ENCODE assay signal across 9 cellular contexts in the genomic region with DNA sequence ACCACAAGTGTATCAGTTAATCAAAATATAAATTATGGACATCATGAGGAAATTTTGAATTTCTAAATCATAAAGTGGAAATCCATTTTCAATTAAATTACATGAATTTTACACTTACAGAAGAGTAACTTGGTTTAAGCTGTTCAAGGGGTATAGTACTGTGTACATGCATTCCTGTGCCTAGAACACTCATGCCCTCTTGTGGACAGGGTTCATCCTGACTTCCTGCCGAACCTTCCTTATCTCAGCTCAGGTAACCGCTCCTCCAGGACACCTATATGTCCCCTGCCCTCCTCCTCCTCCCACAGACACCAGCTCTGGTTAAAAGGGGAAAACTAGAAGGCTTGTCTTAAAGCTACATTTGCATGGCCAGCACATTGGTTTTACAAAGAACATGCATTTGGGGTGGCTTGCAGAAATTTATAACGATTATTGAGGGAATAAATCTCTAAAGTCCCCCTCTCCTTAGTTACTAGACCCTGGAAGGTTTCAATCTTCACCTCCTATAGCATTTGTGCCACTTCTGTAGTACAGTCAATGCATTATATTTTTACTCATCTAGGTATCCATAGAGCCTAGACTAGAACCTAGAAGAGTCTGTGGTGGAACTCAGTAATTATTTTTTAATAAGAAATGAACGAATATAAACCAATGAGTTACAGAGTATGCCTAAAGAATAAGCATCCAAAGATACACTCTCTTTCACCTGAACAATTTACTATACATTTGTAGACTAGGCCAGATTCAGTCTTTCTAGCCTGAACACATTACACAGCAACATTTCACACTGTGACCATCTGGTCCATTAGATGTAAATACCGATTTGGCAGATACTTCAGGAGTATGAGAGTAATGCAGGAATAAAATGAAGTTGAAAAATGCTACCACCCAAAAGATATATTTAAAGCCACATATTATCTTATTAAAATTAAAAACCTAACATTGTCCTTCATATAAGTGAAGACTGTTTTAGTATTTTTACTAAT.
DNase-seq lines count a peak whose midpoint lies in the region; ATAC-seq and TF ChIP-seq lines count a peak whose summit lies in the region.
"Had no signal": no experiment of that assay in that cellular context is flagged by ENCODE, and none has a peak within 500 bp of the region (broad histone marks: within the 10 kb centered on the region; RNA-seq: fewer than 3 reads in every experiment).

No MANE protein-coding gene starts in this region.

- H2AFZ ChIP-seq in Karpas-422 (ENCODE audit: low read length), result no peak overlapping the region
- no peak overlapping the region for H2AFZ ChIP-seq in fibroblast of lung (ENCODE audit: low read length)

- H3K36me3 ChIP-seq in Karpas-422 (ENCODE audit: insufficient read depth, low read length) (no peaks in the 10 kb centered on the region), Panc1 (ENCODE audit: control insufficient read depth, insufficient read depth, low read length) (no peaks in the 10 kb centered on the region), fibroblast of lung (ENCODE audit: control insufficient read depth, insufficient read depth, low read length) (no peaks in the 10 kb centered on the region)

- H3K9me2 ChIP-seq in Karpas-422 (replicated peaks; ENCODE audit: insufficient read depth, low read length), result no peaks in the 10 kb centered on the region

- TF ChIP-seq CTCF in Panc1 (IDR thresholded peaks at IDR 0.05), result peak; percentile 88
- peak; percentile 35 to 60 for TF ChIP-seq CTCF in fibroblast of lung (conservative IDR thresholded peaks at IDR 0.05 in 1 of 2, IDR thresholded peaks at IDR 0.05 in 1 of 2; ENCODE audit: low read depth in 1 of 2, low read length in 2 of 2)

- peaks cover 0 to 11% of the 10 kb centered on the region in 2 donors for H3K4me1 Mint-ChIP-seq in stimulated activated naive B cell treated with anti-CD40 and anti-IgM and Interleukin-4, amounts not matched to agents 10 μg/mL and 1 μg/mL and 100 μg/mL, for 72 hours
- no peaks in the 10 kb centered on the region for H3K4me1 Mint-ChIP-seq in immature natural killer cell
- H3K4me1 Mint-ChIP-seq: CD4-positive, CD25-positive, alpha-beta regulatory T cell had no signal

- H3K9ac ChIP-seq in Karpas-422 (ENCODE audit: low read length), result no peak overlapping the region
- H3K9ac ChIP-seq in fibroblast of lung (ENCODE audit: insufficient read depth, low read length), result no peak overlapping the region

- H3K9me3 ChIP-seq in Karpas-422 (ENCODE audit: low read length) (no peaks in the 10 kb centered on the region), Panc1 (ENCODE audit: control insufficient read depth, insufficient read depth, low read depth, low read length) (no peaks in the 10 kb centered on the region), fibroblast of lung (ENCODE audit: control insufficient read depth, insufficient read depth, low read depth, low read length) (no peaks in the 10 kb centered on the region)

- H3K9me3 Mint-ChIP-seq in stimulated activated naive B cell treated with anti-CD40 and anti-IgM and Interleukin-4, amounts not matched to agents 10 μg/mL and 1 μg/mL and 100 μg/mL, for 72 hours, result peaks cover 0 to 2% of the 10 kb centered on the region in 2 donors
- H3K9me3 Mint-ChIP-seq in immature natural killer cell, result peaks cover 0 to 8% (median 3%) of the 10 kb centered on the region in 6 donors

- POLR2A ChIA-PET in Panc1 (lab: Charles Lee), result no interaction called here

- intact Hi-C loops in Panc1 (cut with micrococcal nuclease; ENCODE audit: unreplicated experiment), result loop anchor here (1.0 to 10.0 kb wide), 3 partner anchors 220 to 1164 kb away; no protein-coding TSS in a partner anchor

- H3K4me1 ChIP-seq in Karpas-422 (ENCODE audit: low read length) (no peaks in the 10 kb centered on the region), Panc1 (ENCODE audit: control insufficient read depth, insufficient read depth, low read length) (no peaks in the 10 kb centered on the region), fibroblast of lung (ENCODE audit: control insufficient read depth, extremely low read depth, insufficient read depth, low read length) (no peaks in the 10 kb centered on the region)

- H4K20me1 ChIP-seq in Karpas-422 (ENCODE audit: insufficient read depth, low read depth, low read length), result no peaks in the 10 kb centered on the region
- H4K20me1 ChIP-seq in fibroblast of lung (ENCODE audit: control insufficient read depth, extremely low read depth, insufficient read depth, low read length), result no peaks in the 10 kb centered on the region

- ATAC-seq in GM21723 (IDR thresholded peaks at IDR 0.05; ENCODE audit: unreplicated experiment), result peak; percentile 87
- peak; percentile 94 for ATAC-seq in Panc1
- peak; percentile 73 to 76 for ATAC-seq in stimulated activated naive B cell treated with anti-CD40 and anti-IgM and Interleukin-4, amounts not matched to agents 10 μg/mL and 1 μg/mL and 100 μg/mL, for 72 hours (replicated peaks)

- H3K4me3 ChIP-seq in Karpas-422 (ENCODE audit: low read length), result no peak overlapping the region
- H3K4me3 ChIP-seq in Panc1 (ENCODE audit: low read depth in 2 of 2, low read length in 2 of 2), result no peak overlapping the region
- H3K4me3 ChIP-seq in fibroblast of lung (replicated peaks in 1 of 4; ENCODE audit: control extremely low read depth in 1 of 4, insufficient read depth in 1 of 4, low read depth in 3 of 4, low read length in 4 of 4), result no peak overlapping the region

- H3K4me3 Mint-ChIP-seq in stimulated activated naive B cell treated with anti-CD40 and anti-IgM and Interleukin-4, amounts not matched to agents 10 μg/mL and 1 μg/mL and 100 μg/mL, for 72 hours, result no peak overlapping the region
- no peak overlapping the region for H3K4me3 Mint-ChIP-seq in immature natural killer cell
- H3K4me3 Mint-ChIP-seq: CD4-positive, CD25-positive, alpha-beta regulatory T cell had no signal

- CTCF ChIA-PET in Panc1 (lab: Charles Lee), result interaction anchor here (0.8 kb wide), 1 partner anchor 875 kb away, joined by 4 read pairs; no protein-coding TSS in a partner anchor

- no peak overlapping the region for H3K27ac ChIP-seq in Karpas-422 (ENCODE audit: low read length)
- H3K27ac ChIP-seq in Panc1 (ENCODE audit: low read length), result no peak overlapping the region
- H3K27ac ChIP-seq in fibroblast of lung (ENCODE audit: insufficient read depth, low read length), result no peak overlapping the region

- no peak overlapping the region for H3K27ac Mint-ChIP-seq in stimulated activated naive B cell treated with anti-CD40 and anti-IgM and Interleukin-4, amounts not matched to agents 10 μg/mL and 1 μg/mL and 100 μg/mL, for 72 hours
- H3K27ac Mint-ChIP-seq in immature natural killer cell, result no peak overlapping the region
- H3K27ac Mint-ChIP-seq: CD4-positive, CD25-positive, alpha-beta regulatory T cell had no signal

- H3K4me2 ChIP-seq in Karpas-422 (ENCODE audit: low read depth, low read length, poor library complexity, severe bottlenecking) (no peak overlapping the region), fibroblast of lung (ENCODE audit: extremely low read depth, insufficient read depth, low read length) (no peak overlapping the region)

- BruUV-seq in Panc1 (replicated peaks; lab: Mats Ljungman, UMichigan), result no TSS peak

- H3K27me3 Mint-ChIP-seq in stimulated activated naive B cell treated with anti-CD40 and anti-IgM and Interleukin-4, amounts not matched to agents 10 μg/mL and 1 μg/mL and 100 μg/mL, for 72 hours, result peaks cover 0 to 3% of the 10 kb centered on the region in 2 donors
- peaks cover 0 to 3% (median 0%) of the 10 kb centered on the region in 3 donors for H3K27me3 Mint-ChIP-seq in immature natural killer cell (ENCODE audit: low read depth in 3 of 3)
- H3K27me3 Mint-ChIP-seq: CD4-positive, CD25-positive, alpha-beta regulatory T cell had no signal

- H3K79me2 ChIP-seq in Karpas-422 (ENCODE audit: low read length), result no peaks in the 10 kb centered on the region
- H3K79me2 ChIP-seq in fibroblast of lung (ENCODE audit: control insufficient read depth, insufficient read depth, low read length), result no peaks in the 10 kb centered on the region

- H3K27me3 ChIP-seq in Karpas-422 (ENCODE audit: low read length) (no peaks in the 10 kb centered on the region), Panc1 (ENCODE audit: control insufficient read depth, insufficient read depth, low read length) (no peaks in the 10 kb centered on the region), fibroblast of lung (ENCODE audit: control insufficient read depth, insufficient read depth, low read length) (no peaks in the 10 kb centered on the region)

- no peaks in the 10 kb centered on the region for H3K36me3 Mint-ChIP-seq in stimulated activated naive B cell treated with anti-CD40 and anti-IgM and Interleukin-4, amounts not matched to agents 10 μg/mL and 1 μg/mL and 100 μg/mL, for 72 hours
- no peaks in the 10 kb centered on the region for H3K36me3 Mint-ChIP-seq in immature natural killer cell
- H3K36me3 Mint-ChIP-seq: CD4-positive, CD25-positive, alpha-beta regulatory T cell had no signal

- DNase-seq in NCI-H524 (lab: John Stamatoyannopoulos, UW), result peak; percentile 42 to 60
- no peak for DNase-seq in NCI-H524 treated with DMSO at 0.1 percent for 48 hours (lab: John Stamatoyannopoulos, UW)
- DNase-seq in Karpas-422, result peak; percentile 81
- DNase-seq in Panc1 (ENCODE audit: low read depth, low spot score), result peak; percentile 35
- DNase-seq in fibroblast of lung (ENCODE audit: low read depth in 2 of 2), result peak; percentile 35 to 50
- peak; percentile 1 for DNase-seq in stimulated activated naive B cell treated with anti-CD40 and anti-IgM and Interleukin-4, amounts not matched to agents 10 μg/mL and 1 μg/mL and 100 μg/mL, for 72 hours
- DNase-seq in immature natural killer cell, result no peak

- in situ Hi-C loops in Panc1 (cut with HindIII; ENCODE audit: low pct_unique_long_range_greater_than_20kb, low sequenced_read_pairs), result no loop called here

Comparison
In these comparisons a context has a peak if more than half of its experiments do, and no peak if none do; other contexts are left out.
1. DNase-seq: peak in NCI-H524 (2 of 2), Karpas-422 (single experiment), Panc1 (single experiment), fibroblast of lung (2 of 2) and stimulated activated naive B cell treated with anti-CD40 and anti-IgM and Interleukin-4, amounts not matched to agents 10 μg/mL and 1 μg/mL and 100 μg/mL, for 72 hours (single experiment); none in NCI-H524 treated with DMSO at 0.1 percent for 48 hours (single experiment) and immature natural killer cell (0 of 3).
2. Peak in every context shown above with its lines, with median percentiles within 50 percentile points of each other: ATAC-seq.